ENCODE assay signal across 1 cellular context in the genomic region with DNA sequence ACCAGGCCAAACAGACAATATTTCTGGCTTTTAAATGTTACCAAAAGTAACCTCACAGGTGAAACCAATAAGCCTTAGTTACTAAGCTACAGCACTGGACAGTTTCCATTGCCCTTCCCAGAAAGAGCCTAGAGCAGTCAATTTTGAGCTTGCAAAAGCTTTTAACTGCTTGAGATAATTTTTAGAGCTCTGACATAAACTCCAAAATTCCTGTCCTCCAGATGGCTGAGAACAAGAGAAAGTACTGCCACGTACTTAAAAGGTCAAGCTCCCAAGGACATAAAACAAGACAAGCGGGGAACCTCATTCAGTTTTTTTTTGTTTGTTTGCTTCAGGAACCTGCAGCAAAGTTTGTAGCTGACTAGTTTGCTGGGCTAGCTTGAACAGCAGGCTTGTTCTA.
TF ChIP-seq lines count a peak whose summit lies in the region.

No MANE protein-coding gene starts in this region.

TF ChIP-seq in SK-N-SH treated with all-trans-retinoic acid at 6 μM for 48 hours, 23 proteins besides CTCF, POLR2A, EP300 and RAD21 (continued from another document):
- TF ChIP-seq ZNF70 (CRISPR knock-in tag; IDR thresholded peaks at IDR 0.05), result no peak
